26 cellular contexts compared by ENCODE assay signal in genomic region chr15:100760357-100760903, GRCh38.
DNase-seq lines count a peak whose midpoint lies in the region; ATAC-seq and TF ChIP-seq lines count a peak whose summit lies in the region.
"Had no signal": no experiment of that assay in that cellular context is flagged by ENCODE, and none has a peak within 500 bp of the region (broad histone marks: within the 10 kb centered on the region; RNA-seq: fewer than 3 reads in every experiment).

No MANE protein-coding gene starts in this region.

- H3K9me2 ChIP-seq in PC-3 (replicated peaks; ENCODE audit: low read length): no peaks in the 10 kb centered on the region

- H3K36me3 Mint-ChIP-seq in Caco-2 (ENCODE audit: insufficient read depth, unreplicated experiment): no peaks in the 10 kb centered on the region
- H3K36me3 Mint-ChIP-seq: CD4-positive, CD25-positive, alpha-beta regulatory T cell; immature natural killer cell; natural killer cell treated with Interleukin-12 subunit alpha and Interleukin-12 subunit beta and Interleukin-15 and Interleukin-18, amount 100 ng/mL, for 72 hours had no signal

- peak overlapping the region; percentile 64 for H3K4me3 Mint-ChIP-seq in Caco-2 (ENCODE audit: unreplicated experiment)
- H3K4me3 Mint-ChIP-seq: activated T-helper 1 cell treated with anti-CD3 and anti-CD28 coated beads, Interleukin-12 subunit alpha, Interleukin-12 subunit beta, Interleukin-2, Interleukin-4 antibody, amounts not matched to agents 30 ng/mL and 10 ng/mL and 1 ng/mL, durations not matched to agents 14 hours and 24 hours and 36 hours; CD4-positive, CD25-positive, alpha-beta regulatory T cell; dendritic cell treated with granulocyte-macrophage colony-stimulating factor and Interleukin-4, amounts not matched to agents 40 ng/mL and 50 ng/mL, for 4 days; IgD-negative memory B cell; immature natural killer cell; natural killer cell treated with Interleukin-12 subunit alpha and Interleukin-12 subunit beta and Interleukin-15 and Interleukin-18, amount 100 ng/mL, for 72 hours had no signal

- ATAC-seq in PC-3: peak; percentile 37
- ATAC-seq: left ventricle myocardium superior; natural killer cell treated with Interleukin-12 subunit alpha and Interleukin-12 subunit beta and Interleukin-15 and Interleukin-18, amount 100 ng/mL, for 72 hours; upper lobe of right lung had no signal

- H3F3A ChIP-seq in PC-3 (ENCODE audit: low read length, unreplicated experiment): peaks cover 4% of the 10 kb centered on the region

- DNase-seq in Caco-2 (no peak), PC-3 (peak; percentile 17), epithelial cell of esophagus (ENCODE audit: low read depth) (peak; percentile 7), posterior vena cava (ENCODE audit: low spot score) (peak; percentile 45), OCI-M1 (lab: John Stamatoyannopoulos, UW) (no peak), tibial artery (no peak), thyroid gland (no peak)
- DNase-seq: activated CD4-positive, alpha-beta T cell treated with anti-CD3 and anti-CD28 coated beads, Interleukin-2, amount 50 U/mL, for 4 hours; activated naive CD4-positive, alpha-beta T cell treated with anti-CD3 and anti-CD28 coated beads, Interleukin-2, amount 50 U/mL, for 16 hours; CD4-positive, CD25-positive, alpha-beta regulatory T cell; GOT3; hypothalamus; immature natural killer cell; left ventricle myocardium superior; NCI-H1105; NCI-H1930; NCI-H524 treated with DMSO at 0.1 percent for 48 hours; retina; stimulated activated CD4-positive, alpha-beta T cell treated with anti-CD3 and anti-CD28 coated beads, Interleukin-2, amount 100 ng/mL, for 48 hours had no signal

- POLR2A ChIA-PET in Caco-2 (lab: Charles Lee): no interaction called here
- POLR2A ChIA-PET in PC-3 (lab: Charles Lee; ENCODE audit: unreplicated experiment): interaction anchor here (0.6 kb wide), 1 partner anchor 90 kb away, joined by 5 read pairs; no protein-coding TSS in a partner anchor

- H3K4me1 ChIP-seq in Caco-2: peaks cover 17% of the 10 kb centered on the region
- peaks cover 28% of the 10 kb centered on the region for H3K4me1 ChIP-seq in PC-3 (ENCODE audit: insufficient read depth, low read length)
- H3K4me1 ChIP-seq in tibial artery: no peaks in the 10 kb centered on the region
- peaks cover 0 to 3% of the 10 kb centered on the region in 2 donors for H3K4me1 ChIP-seq in thyroid gland

- no peaks in the 10 kb centered on the region for H3K9me3 Mint-ChIP-seq in Caco-2 (ENCODE audit: unreplicated experiment)
- H3K9me3 Mint-ChIP-seq: activated T-helper 1 cell treated with anti-CD3 and anti-CD28 coated beads, Interleukin-12 subunit alpha, Interleukin-12 subunit beta, Interleukin-2, Interleukin-4 antibody, amounts not matched to agents 30 ng/mL and 10 ng/mL and 1 ng/mL, durations not matched to agents 14 hours and 24 hours and 36 hours; CD4-positive, CD25-positive, alpha-beta regulatory T cell; dendritic cell treated with granulocyte-macrophage colony-stimulating factor and Interleukin-4, amounts not matched to agents 40 ng/mL and 50 ng/mL, for 4 days; natural killer cell treated with Interleukin-12 subunit alpha and Interleukin-12 subunit beta and Interleukin-15 and Interleukin-18, amount 100 ng/mL, for 72 hours had no signal

- CTCF ChIA-PET in Caco-2 (lab: Charles Lee): no interaction called here
- CTCF ChIA-PET in PC-3 (lab: Charles Lee): no interaction called here

- no peak for TF ChIP-seq POLR2A in thyroid gland (IDR thresholded peaks at IDR 0.05)

- H3K27me3 ChIP-seq in Caco-2 (replicated peaks; ENCODE audit: control insufficient read depth, insufficient read depth, low read length): no peaks in the 10 kb centered on the region
- H3K27me3 ChIP-seq in PC-3 (ENCODE audit: low read length): no peaks in the 10 kb centered on the region
- H3K27me3 ChIP-seq in tibial artery: peaks cover 0 to 4% of the 10 kb centered on the region in 2 donors
- H3K27me3 ChIP-seq in thyroid gland: peaks cover 6% of the 10 kb centered on the region
- H3K27me3 ChIP-seq: SJCRH30 had no signal

- H3K9me3 ChIP-seq in Caco-2: no peaks in the 10 kb centered on the region
- no peaks in the 10 kb centered on the region for H3K9me3 ChIP-seq in PC-3 (ENCODE audit: low read length)
- no peaks in the 10 kb centered on the region for H3K9me3 ChIP-seq in tibial artery
- H3K9me3 ChIP-seq in thyroid gland: no peaks in the 10 kb centered on the region
- H3K9me3 ChIP-seq: gastroesophageal sphincter, SJCRH30, upper lobe of right lung had no signal

- peak overlapping the region; percentile 59 for H3K9ac ChIP-seq in PC-3 (ENCODE audit: low read length)

- H3K27me3 Mint-ChIP-seq in Caco-2 (ENCODE audit: insufficient read depth, unreplicated experiment): no peaks in the 10 kb centered on the region

- TF ChIP-seq CTCF in Caco-2 (IDR thresholded peaks at IDR 0.05; ENCODE audit: insufficient read depth in 1 of 2, low read depth in 1 of 2, low read length in 1 of 2, severe bottlenecking in 1 of 2, unreplicated experiment in 1 of 2) (no peak), PC-3 (conservative IDR thresholded peaks at IDR 0.05; ENCODE audit: low read depth, low read length) (no peak), epithelial cell of esophagus (IDR thresholded peaks at IDR 0.05; ENCODE audit: insufficient read depth, low read depth, low read length, missing control alignments) (no peak), tibial artery (IDR thresholded peaks at IDR 0.05) (no peak), thyroid gland (IDR thresholded peaks at IDR 0.05) (no peak)

- H3K27ac ChIP-seq in PC-3 (ENCODE audit: low read length): peak overlapping the region; percentile 70
- no peak overlapping the region for H3K27ac ChIP-seq in tibial artery
- H3K27ac ChIP-seq in thyroid gland: no peak overlapping the region
- H3K27ac ChIP-seq: SJCRH30, upper lobe of right lung had no signal

- peak overlapping the region; percentile 39; the same call in 1 of the 2 replicates for H2AFZ ChIP-seq in PC-3 (ENCODE audit: low read length)

- no TSS peak for BruUV-seq in Caco-2 (replicated peaks; lab: Mats Ljungman, UMichigan)
- BruUV-seq in PC-3 (replicated peaks; lab: Mats Ljungman, UMichigan): no TSS peak

- peak overlapping the region; percentile 63 for H3K27ac Mint-ChIP-seq in Caco-2 (ENCODE audit: unreplicated experiment)
- H3K27ac Mint-ChIP-seq: activated T-helper 1 cell treated with anti-CD3 and anti-CD28 coated beads, Interleukin-12 subunit alpha, Interleukin-12 subunit beta, Interleukin-2, Interleukin-4 antibody, amounts not matched to agents 30 ng/mL and 10 ng/mL and 1 ng/mL, durations not matched to agents 14 hours and 24 hours and 36 hours; CD4-positive, CD25-positive, alpha-beta regulatory T cell; dendritic cell treated with granulocyte-macrophage colony-stimulating factor and Interleukin-4, amounts not matched to agents 40 ng/mL and 50 ng/mL, for 4 days; IgD-negative memory B cell; immature natural killer cell; natural killer cell treated with Interleukin-12 subunit alpha and Interleukin-12 subunit beta and Interleukin-15 and Interleukin-18, amount 100 ng/mL, for 72 hours had no signal

- no peaks in the 10 kb centered on the region for H3K79me2 ChIP-seq in PC-3 (ENCODE audit: low read length)

- 82% methylated on average over 6 of the region's 6 CpGs for WGBS in thyroid gland, 2 donors

- H3K36me3 ChIP-seq in Caco-2 (ENCODE audit: control insufficient read depth, insufficient read depth, low read length): no peaks in the 10 kb centered on the region
- no peaks in the 10 kb centered on the region for H3K36me3 ChIP-seq in PC-3 (ENCODE audit: low read depth, low read length)
- H3K36me3 ChIP-seq in tibial artery: no peaks in the 10 kb centered on the region
- H3K36me3 ChIP-seq in thyroid gland: no peaks in the 10 kb centered on the region
- H3K36me3 ChIP-seq: gastroesophageal sphincter, SJCRH30, upper lobe of right lung had no signal

- H3K4me1 Mint-ChIP-seq in Caco-2 (ENCODE audit: low read depth, unreplicated experiment): peaks cover 23% of the 10 kb centered on the region
- H3K4me1 Mint-ChIP-seq: IgD-negative memory B cell, immature natural killer cell had no signal

- no peak overlapping the region for H3K4me3 ChIP-seq in Caco-2 (ENCODE audit: low read depth, low read length)
- peak overlapping the region; percentile 42 for H3K4me3 ChIP-seq in PC-3 (ENCODE audit: low read length)
- H3K4me3 ChIP-seq in epithelial cell of esophagus (ENCODE audit: low read length): no peak overlapping the region
- H3K4me3 ChIP-seq in tibial artery: no peak overlapping the region
- no peak overlapping the region for H3K4me3 ChIP-seq in thyroid gland (replicated peaks in 1 of 3)
- H3K4me3 ChIP-seq: gastroesophageal sphincter, upper lobe of right lung had no signal

- H3K4me2 ChIP-seq in PC-3 (ENCODE audit: low read length): peak overlapping the region; percentile 69

- intact Hi-C loops in Caco-2 (cut with micrococcal nuclease; ENCODE audit: unreplicated experiment) (no loop called here), PC-3 (cut with micrococcal nuclease) (no loop called here), posterior vena cava (cut with DNase I) (no loop called here), tibial artery (cut with DNase I; ENCODE audit: low total_unique reads) (no loop called here), thyroid gland (cut with DNase I) (no loop called here)

- no peaks in the 10 kb centered on the region for H4K20me1 ChIP-seq in PC-3 (ENCODE audit: low read length)

Comparison
In these comparisons a context has a peak if more than half of its experiments do, and no peak if none do; other contexts are left out.
1. DNase-seq: peak in PC-3 (single experiment), epithelial cell of esophagus (single experiment) and posterior vena cava (single experiment); none in Caco-2 (0 of 2), OCI-M1 (single experiment), tibial artery (0 of 2) and thyroid gland (0 of 2).